In genomic region chr12:123886258-123886657, GRCh38 we compare ENCODE assay signal across 3 cellular contexts.
TF ChIP-seq lines count a peak whose summit lies in the region.

No MANE protein-coding gene starts in this region.

TF ChIP-seq in A549, 52 proteins besides CTCF, POLR2A, EP300 and RAD21:
- TF ChIP-seq EHMT2 (IDR thresholded peaks at IDR 0.05; ENCODE audit: low read depth) = no peak
- no peak for TF ChIP-seq RNF2 (IDR thresholded peaks at IDR 0.05; ENCODE audit: borderline replicate concordance, low read depth)
- no peak for TF ChIP-seq ZFP36 (IDR thresholded peaks at IDR 0.05; ENCODE audit: borderline replicate concordance, partially characterized antibody)
- TF ChIP-seq HOXA7 (CRISPR knock-in tag; IDR thresholded peaks at IDR 0.05) = no peak
- no peak for TF ChIP-seq TFCP2L1 (CRISPR knock-in tag; IDR thresholded peaks at IDR 0.05)
- TF ChIP-seq BCL3 (IDR thresholded peaks at IDR 0.05) = no peak
- no peak for TF ChIP-seq CEBPB (IDR thresholded peaks at IDR 0.05)
- no peak for TF ChIP-seq NPAS2 (CRISPR knock-in tag; IDR thresholded peaks at IDR 0.05; ENCODE audit: borderline replicate concordance)
- TF ChIP-seq NR3C1 (IDR thresholded peaks at IDR 0.05) = no peak
- no peak for TF ChIP-seq ZC3H11A (IDR thresholded peaks at IDR 0.05)
- TF ChIP-seq POLR2AphosphoS2 (conservative IDR thresholded peaks at IDR 0.05; ENCODE audit: low read length) = no peak
- no peak for TF ChIP-seq ZSCAN20 (CRISPR knock-in tag; IDR thresholded peaks at IDR 0.05)
- no peak for TF ChIP-seq CBX8 (IDR thresholded peaks at IDR 0.05)
- TF ChIP-seq BHLHE40 (IDR thresholded peaks at IDR 0.05; ENCODE audit: low read depth, low read length) = no peak
- TF ChIP-seq KDM1A (IDR thresholded peaks at IDR 0.05; ENCODE audit: low read depth) = no peak
- no peak for TF ChIP-seq HES2 (IDR thresholded peaks at IDR 0.05)
- TF ChIP-seq, protein P1, sequence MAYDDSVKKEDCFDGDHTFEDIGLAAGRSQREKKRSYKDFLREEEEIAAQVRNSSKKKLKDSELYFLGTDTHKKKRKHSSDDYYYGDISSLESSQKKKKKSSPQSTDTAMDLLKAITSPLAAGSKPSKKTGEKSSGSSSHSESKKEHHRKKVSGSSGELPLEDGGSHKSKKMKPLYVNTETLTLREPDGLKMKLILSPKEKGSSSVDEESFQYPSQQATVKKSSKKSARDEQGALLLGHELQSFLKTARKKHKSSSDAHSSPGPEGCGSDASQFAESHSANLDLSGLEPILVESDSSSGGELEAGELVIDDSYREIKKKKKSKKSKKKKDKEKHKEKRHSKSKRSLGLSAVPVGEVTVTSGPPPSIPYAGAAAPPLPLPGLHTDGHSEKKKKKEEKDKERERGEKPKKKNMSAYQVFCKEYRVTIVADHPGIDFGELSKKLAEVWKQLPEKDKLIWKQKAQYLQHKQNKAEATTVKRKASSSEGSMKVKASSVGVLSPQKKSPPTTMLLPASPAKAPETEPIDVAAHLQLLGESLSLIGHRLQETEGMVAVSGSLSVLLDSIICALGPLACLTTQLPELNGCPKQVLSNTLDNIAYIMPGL (CRISPR knock-in tag; IDR thresholded peaks at IDR 0.05; ENCODE audit: borderline replicate concordance) = no peak
- TF ChIP-seq ESRRA (IDR thresholded peaks at IDR 0.05; ENCODE audit: borderline replicate concordance, low read length) = no peak
- TF ChIP-seq JUNB (IDR thresholded peaks at IDR 0.05) = no peak
- no peak for TF ChIP-seq ZNF302 (CRISPR knock-in tag; IDR thresholded peaks at IDR 0.05)

TF ChIP-seq in HEK293, 187 proteins besides CTCF, POLR2A, EP300 and RAD21:
- TF ChIP-seq ZNF2 (tag by site-specific recombination; IDR thresholded peaks at IDR 0.05) = peak; percentile 70; the same call in 1 of the 2 replicates
- TF ChIP-seq TRIM28 (IDR thresholded peaks at IDR 0.05; ENCODE audit: borderline replicate concordance, low read length) = no peak

TF ChIP-seq in H1, 55 proteins besides CTCF, POLR2A, EP300 and RAD21:
- TF ChIP-seq NANOG (IDR thresholded peaks at IDR 0.05; ENCODE audit: insufficient read depth, low read depth, low read length, poor library complexity, severe bottlenecking) (no peak), CBX5 (IDR thresholded peaks at IDR 0.05; ENCODE audit: low read depth, low read length) (no peak), HDAC2 (IDR thresholded peaks at IDR 0.05; ENCODE audit: borderline replicate concordance in 1 of 2, low read depth in 2 of 2, low read length in 2 of 2) (no peak), MAX (IDR thresholded peaks at IDR 0.05) (no peak), TAF1 (IDR thresholded peaks at IDR 0.05; ENCODE audit: low read depth, low read length) (no peak), POU5F1 (IDR thresholded peaks at IDR 0.05; ENCODE audit: low read depth, low read length) (no peak), RNF2 (IDR thresholded peaks at IDR 0.05; ENCODE audit: borderline replicate concordance, low read depth, low read length, missing control alignments, poor library complexity, severe bottlenecking) (no peak), SAP30 (IDR thresholded peaks at IDR 0.05; ENCODE audit: insufficient read depth, insufficient replicate concordance, low read length) (no peak), SP2 (IDR thresholded peaks at IDR 0.05; ENCODE audit: low read length) (no peak), CHD2 (IDR thresholded peaks at IDR 0.05; ENCODE audit: low read length) (no peak), SRF (IDR thresholded peaks at IDR 0.05; ENCODE audit: low read depth, low read length) (no peak), ASH2L (IDR thresholded peaks at IDR 0.05; ENCODE audit: low read length) (no peak), SIRT6 (IDR thresholded peaks at IDR 0.05; ENCODE audit: low read length) (no peak), BACH1 (IDR thresholded peaks at IDR 0.05; ENCODE audit: low read length) (no peak), KDM4A (IDR thresholded peaks at IDR 0.05; ENCODE audit: low read depth, low read length, severe bottlenecking) (no peak)
- TF ChIP-seq, protein P2, sequence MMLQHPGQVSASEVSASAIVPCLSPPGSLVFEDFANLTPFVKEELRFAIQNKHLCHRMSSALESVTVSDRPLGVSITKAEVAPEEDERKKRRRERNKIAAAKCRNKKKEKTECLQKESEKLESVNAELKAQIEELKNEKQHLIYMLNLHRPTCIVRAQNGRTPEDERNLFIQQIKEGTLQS (IDR thresholded peaks at IDR 0.05; ENCODE audit: insufficient read depth, low read depth, low read length) = no peak
TF ChIP-seq in H1: peak in this region for 0.
